16 cellular contexts compared by ENCODE assay signal in the genomic region with DNA sequence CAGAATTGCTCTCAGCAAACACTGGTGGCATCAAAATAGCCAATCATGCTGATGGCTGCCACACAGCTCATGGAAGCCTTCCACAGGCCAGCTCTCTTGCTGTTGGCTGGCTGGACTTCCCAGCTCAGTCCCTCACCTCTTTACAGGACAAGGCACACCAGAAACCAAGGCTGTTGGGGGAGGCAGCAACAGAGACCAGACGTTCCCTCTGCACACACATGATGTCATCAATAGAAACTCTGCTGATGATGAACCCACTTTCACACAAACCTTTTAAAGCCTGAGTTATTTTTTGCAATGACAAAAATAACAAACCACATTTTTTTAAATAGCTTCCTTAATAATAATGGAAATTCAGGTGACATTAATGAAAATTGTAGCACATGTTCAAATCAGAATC.
DNase-seq lines count a peak whose midpoint lies in the region; ATAC-seq, FAIRE-seq and TF ChIP-seq lines count a peak whose summit lies in the region.
"Had no signal": no experiment of that assay in that cellular context is flagged by ENCODE, and none has a peak within 500 bp of the region (broad histone marks: within the 10 kb centered on the region; RNA-seq: fewer than 3 reads in every experiment).

No MANE protein-coding gene starts in this region.

- TF ChIP-seq CTCF in DOHH2 (IDR thresholded peaks at IDR 0.05; ENCODE audit: low read depth, low read length, poor library complexity, severe bottlenecking): no peak
- no peak for TF ChIP-seq CTCF in bronchial epithelial cell (IDR thresholded peaks at IDR 0.05; ENCODE audit: insufficient read depth, low read length, severe bottlenecking)

- H3K9me3 ChIP-seq in DOHH2 (ENCODE audit: control insufficient read depth, insufficient read depth, low read length): no peaks in the 10 kb centered on the region

- peak; percentile 58 for ATAC-seq in GM19395 (IDR thresholded peaks at IDR 0.05; ENCODE audit: unreplicated experiment)
- peak; percentile 66 for ATAC-seq in HG03060 (IDR thresholded peaks at IDR 0.05; ENCODE audit: low read depth, unreplicated experiment)
- ATAC-seq in GM19324 (IDR thresholded peaks at IDR 0.05; ENCODE audit: low FRiP score, unreplicated experiment): no peak
- ATAC-seq: activated CD4-positive, CD25-positive, alpha-beta regulatory T cell treated with anti-CD3 and anti-CD28 coated beads, Interleukin-2, amount 50 U/mL, for 24 hours; T-cell had no signal

- H3K79me2 ChIP-seq in DOHH2 (ENCODE audit: control insufficient read depth, low read length): no peaks in the 10 kb centered on the region
- H3K79me2 ChIP-seq: parathyroid adenoma had no signal

- peak overlapping the region; percentile 31 for H3K4me2 ChIP-seq in DOHH2 (ENCODE audit: low read length)

- H4K20me1 ChIP-seq in DOHH2 (ENCODE audit: control insufficient read depth, insufficient read depth, low read depth, low read length): no peaks in the 10 kb centered on the region

- no peak overlapping the region; the same call in 1 of the 2 replicates for H3K4me3 ChIP-seq in DOHH2 (ENCODE audit: low read length)
- no peak overlapping the region for H3K4me3 ChIP-seq in bronchial epithelial cell (ENCODE audit: low read depth, low read length)
- H3K4me3 ChIP-seq: spleen had no signal

- DNase-seq in bronchial epithelial cell (ENCODE audit: low read depth) (peak; percentile 24), cerebellar nuclear complex (lab: John Stamatoyannopoulos, UW) (no peak), GM19239 (ENCODE audit: insufficient read length, low spot score) (no peak)
- no peak for DNase-seq in activated effector memory CD4-positive, alpha-beta T cell treated with Interleukin-2 at 50 U/mL for 16 hours
- DNase-seq: NCI-H1694, NCI-H510A treated with DMSO at 0.1 percent for 48 hours, spleen, T-cell had no signal

- FAIRE-seq in bronchial epithelial cell (lab: Jason Lieb, UNC) (no peak), GM19239 (lab: Jason Lieb, UNC) (no peak)
- FAIRE-seq: endothelial cell of umbilical vein, RCC 7860 had no signal

- H3K27me3 ChIP-seq in DOHH2 (ENCODE audit: control insufficient read depth, low read length): no peaks in the 10 kb centered on the region
- no peaks in the 10 kb centered on the region for H3K27me3 ChIP-seq in bronchial epithelial cell (ENCODE audit: control insufficient read depth, insufficient read depth, low read length)
- H3K27me3 ChIP-seq: spleen had no signal

- H3K36me3 ChIP-seq in DOHH2 (ENCODE audit: control insufficient read depth, low read length): no peaks in the 10 kb centered on the region
- no peaks in the 10 kb centered on the region for H3K36me3 ChIP-seq in bronchial epithelial cell (ENCODE audit: control insufficient read depth, insufficient read depth, low read length)
- H3K36me3 ChIP-seq: spleen had no signal

- 0 out of 2 replicates have a peak, but pooled peaks cover 1% of the 10 kb centered on the region for H3F3A ChIP-seq in DOHH2 (ENCODE audit: control insufficient read depth, insufficient read depth)

- H3K4me1 ChIP-seq in DOHH2 (ENCODE audit: control insufficient read depth, low read length): peaks cover 33% of the 10 kb centered on the region
- H3K4me1 ChIP-seq: parathyroid adenoma had no signal

- H3K9me2 ChIP-seq in DOHH2 (replicated peaks; ENCODE audit: control insufficient read depth, low read length): no peaks in the 10 kb centered on the region

- no peak overlapping the region for H3K27ac ChIP-seq in DOHH2 (ENCODE audit: low read depth, low read length)
- H3K27ac ChIP-seq: parathyroid adenoma, spleen had no signal
